ENCODE assay signal across 8 cellular contexts in genomic region chr9:136564379-136564988, GRCh38. TPM values are rescaled to one million over a fixed set of nuclear protein-coding genes. Genes with fewer than 3 reads are reported as not detected.
A peak's percentile ranks its signal among the peaks of the same experiment; 100 is the strongest.
DNase-seq lines count a peak whose midpoint lies in the region; ATAC-seq and TF ChIP-seq lines count a peak whose summit lies in the region.

No MANE protein-coding gene starts in this region.

- TF ChIP-seq CTCF in astrocyte of the spinal cord (IDR thresholded peaks at IDR 0.05; ENCODE audit: low read depth, low read length) (no peak), lung (IDR thresholded peaks at IDR 0.05; ENCODE audit: control extremely low read depth, extremely low read depth) (no peak), vagina (IDR thresholded peaks at IDR 0.05) (peak in 2 of 3 experiments; percentile 2 to 24)

- H3K4me1 ChIP-seq in lung (ENCODE audit: control insufficient read depth in 2 of 2, insufficient read depth in 2 of 2, low read length in 2 of 2), result peaks cover 14 to 30% of the 10 kb centered on the region in 2 donors
- peaks cover 66% of the 10 kb centered on the region for H3K4me1 ChIP-seq in vagina

- in situ Hi-C loops in astrocyte of the spinal cord (cut with HindIII; ENCODE audit: low sequenced_read_pairs), result no loop called here

- intact Hi-C loops in vagina (cut with DNase I), result no loop called here

- H3K27ac ChIP-seq in lung (ENCODE audit: low read depth in 1 of 2, low read length in 1 of 2), result peak overlapping the region; percentile 46 to 82
- H3K27ac ChIP-seq in vagina, result peak overlapping the region; percentile 90

- DNase-seq in Ammon's horn (ENCODE audit: low spot score) (peak; percentile 69), astrocyte of the spinal cord (ENCODE audit: low read depth, low spot score) (peak; percentile 67), lung (ENCODE audit: low spot score) (peak; percentile 79), vagina (ENCODE audit: extremely low spot score in 2 of 2) (no peak), iPS-NIHi11 (ENCODE audit: low spot score) (no peak)
- DNase-seq in activated CD4-positive, alpha-beta T cell treated with anti-CD3 and anti-CD28 coated beads, Interleukin-2, amount 50 U/mL, for 4 hours, result no peak

- H3K27me3 ChIP-seq in lung (ENCODE audit: control insufficient read depth, insufficient read depth), result no peaks in the 10 kb centered on the region
- no peaks in the 10 kb centered on the region for H3K27me3 ChIP-seq in vagina

- peak; percentile 47 for ATAC-seq in HG02610 (IDR thresholded peaks at IDR 0.05; ENCODE audit: unreplicated experiment)
- peak; percentile 57 for ATAC-seq in lung (ENCODE audit: insufficient read depth, low FRiP score)
- ATAC-seq in GM21526 (IDR thresholded peaks at IDR 0.05; ENCODE audit: low FRiP score, unreplicated experiment), result no peak

- H3K36me3 ChIP-seq in lung (ENCODE audit: control insufficient read depth in 2 of 2, insufficient read depth in 2 of 2, low read length in 2 of 2), result no peaks in the 10 kb centered on the region
- no peaks in the 10 kb centered on the region for H3K36me3 ChIP-seq in vagina

- WGBS in lung, 2 donors, result 32 to 46% methylated on average over 20 to 21 of the region's 21 CpGs

- H3K4me3 ChIP-seq in astrocyte of the spinal cord (ENCODE audit: low read depth, low read length) (no peak overlapping the region), lung (no peak overlapping the region), vagina (no peak overlapping the region)

- TF ChIP-seq POLR2A in vagina (IDR thresholded peaks at IDR 0.05), result no peak

- H3K9me3 ChIP-seq in lung (ENCODE audit: control insufficient read depth in 2 of 2, insufficient read depth in 1 of 2, low read length in 1 of 2) (no peaks in the 10 kb centered on the region), vagina (no peaks in the 10 kb centered on the region)

RNA-seq across cellular contexts. Expression of gene NOTCH1, which starts 18.6 kb away (rescaled TPM):
- 100 to 1,000 TPM in 1 of 2 donors, 10 to 100 TPM in 1; 64.3 to 101 TPM for total RNA-seq in lung
- 10 to 100 TPM; 23.9 to 24.7 TPM for polyA plus RNA-seq in lung
- 67.0 TPM for total RNA-seq in vagina

Comparison
In these comparisons a context has a peak if more than half of its experiments do, and no peak if none do; other contexts are left out.
1. DNase-seq: peak in Ammon's horn (single experiment), astrocyte of the spinal cord (single experiment) and lung (single experiment); none in vagina (0 of 2), activated CD4-positive, alpha-beta T cell treated with anti-CD3 and anti-CD28 coated beads, Interleukin-2, amount 50 U/mL, for 4 hours (0 of 2) and iPS-NIHi11 (single experiment).
2. CTCF ChIP-seq: peak in vagina (2 of 3); none in astrocyte of the spinal cord (single experiment) and lung (single experiment).